29 cellular contexts compared by ENCODE assay signal in the genomic region with DNA sequence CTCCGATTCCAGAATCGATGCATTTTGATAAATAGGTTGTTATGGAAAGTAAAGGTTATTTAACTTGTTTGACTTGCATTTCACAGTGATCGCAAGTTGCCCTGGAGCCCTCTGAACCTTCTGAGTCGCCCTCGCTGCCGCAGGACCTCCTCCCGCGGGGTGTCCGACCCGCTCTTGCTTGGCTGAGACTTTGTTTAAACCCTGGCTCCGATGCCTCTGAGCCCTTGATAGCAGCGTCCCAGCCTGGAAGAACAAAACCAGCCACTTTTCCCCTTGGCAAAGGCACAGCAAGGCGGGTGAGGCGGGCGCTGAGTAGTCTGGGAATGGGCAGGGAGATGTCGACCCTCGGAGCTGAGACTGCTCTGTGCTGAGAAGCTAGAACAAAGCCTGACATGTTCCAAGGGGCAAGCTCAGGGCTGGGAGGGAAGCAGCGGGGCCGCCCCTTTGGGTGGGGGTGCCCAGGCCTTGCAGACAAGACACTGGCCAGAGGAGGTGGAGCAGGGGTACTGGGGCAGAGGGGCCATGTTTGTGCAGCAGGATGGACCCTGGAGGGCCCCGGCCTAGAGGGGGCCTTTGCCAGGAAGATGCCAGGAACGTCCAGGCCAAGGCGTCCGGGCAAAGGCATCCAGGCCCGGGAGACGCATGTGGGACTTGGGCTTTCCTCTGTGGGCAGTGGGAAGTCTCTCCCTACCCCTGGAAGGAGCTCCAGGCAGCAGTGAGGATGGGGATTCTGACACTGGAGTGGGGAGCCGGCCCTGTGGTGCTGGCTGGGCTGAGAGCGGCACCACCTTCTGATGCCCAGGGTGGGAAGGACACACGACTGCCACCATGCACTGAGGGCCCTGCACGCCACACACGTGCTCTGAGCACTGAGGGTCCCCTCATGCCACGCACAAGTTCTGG. TPM values are rescaled to one million over a fixed set of nuclear protein-coding genes. Genes with fewer than 3 reads are reported as not detected.
"Had no signal": no experiment of that assay in that cellular context is flagged by ENCODE, and none has a peak within 500 bp of the region (broad histone marks: within the 10 kb centered on the region; RNA-seq: fewer than 3 reads in every experiment).

No MANE protein-coding gene starts in this region.

- H3K27ac ChIP-seq: ascending aorta, brain microvascular endothelial cell, colonic mucosa, dorsolateral prefrontal cortex, neural progenitor cell, stomach, suprapubic skin, tibial nerve, uterus had no signal

- ATAC-seq: activated CD4-positive, CD25-positive, alpha-beta regulatory T cell treated with anti-CD3 and anti-CD28 coated beads, Interleukin-2, amount 50 U/mL, for 24 hours; activated naive CD4-positive, alpha-beta T cell treated with anti-CD3 and anti-CD28 coated beads, Interleukin-2, amount 50 U/mL, for 72 hours; effector memory CD8-positive, alpha-beta T cell; naive thymus-derived CD8-positive, alpha-beta T cell; sciatic nerve; stimulated activated memory B cell treated with anti-CD40 and anti-IgM and Interleukin-4, amounts not matched to agents 10 μg/mL and 1 μg/mL and 100 μg/mL, for 72 hours; T-helper 17 cell had no signal

- DNase-seq: activated CD4-positive, alpha-beta T cell treated with anti-CD3 and anti-CD28 coated beads, Interleukin-2, amount 50 U/mL, for 1 hour; activated CD8-positive, alpha-beta T cell treated with anti-CD3 and anti-CD28 coated beads, Interleukin-2, amount 10 ng/mL, durations not matched to agents 7 days and 5 days; brain microvascular endothelial cell; colonic mucosa; effector memory CD8-positive, alpha-beta T cell; hypothalamus; small intestine; stimulated activated CD4-positive, alpha-beta T cell treated with anti-CD3 and anti-CD28 coated beads, Interleukin-15, amount 100 ng/mL, for 24 hours; stomach; SW 1271; T-helper 17 cell; uterus had no signal

- H3K9me3 ChIP-seq: ascending aorta, colonic mucosa, stomach, suprapubic skin, tibial nerve, uterus had no signal

- H3K9me3 Mint-ChIP-seq: activated naive CD4-positive, alpha-beta T cell treated with anti-CD3 and anti-CD28 coated beads, Interleukin-2, amount 50 U/mL, for 72 hours; central memory CD8-positive, alpha-beta T cell; effector memory CD8-positive, alpha-beta T cell; naive thymus-derived CD8-positive, alpha-beta T cell; neural progenitor cell; stimulated activated memory B cell treated with anti-CD40 and anti-IgM and Interleukin-4, amounts not matched to agents 10 μg/mL and 1 μg/mL and 100 μg/mL, for 72 hours had no signal

- H3K27me3 Mint-ChIP-seq: central memory CD8-positive, alpha-beta T cell; effector memory CD8-positive, alpha-beta T cell; naive thymus-derived CD8-positive, alpha-beta T cell; stimulated activated memory B cell treated with anti-CD40 and anti-IgM and Interleukin-4, amounts not matched to agents 10 μg/mL and 1 μg/mL and 100 μg/mL, for 72 hours; T-helper 17 cell had no signal

- H2AFZ ChIP-seq: neural progenitor cell had no signal

- H3K27me3 ChIP-seq: ascending aorta, brain microvascular endothelial cell, colonic mucosa, dorsolateral prefrontal cortex, neural progenitor cell, stomach, suprapubic skin, tibial nerve, uterus had no signal

- H3K4me2 ChIP-seq: neural progenitor cell had no signal

- H3K4me3 Mint-ChIP-seq: activated CD8-positive, alpha-beta T cell treated with anti-CD3 and anti-CD28 coated beads, Interleukin-2, amount 10 ng/mL, durations not matched to agents 7 days and 5 days; central memory CD8-positive, alpha-beta T cell; effector memory CD8-positive, alpha-beta T cell; naive thymus-derived CD8-positive, alpha-beta T cell; neural progenitor cell; stimulated activated memory B cell treated with anti-CD40 and anti-IgM and Interleukin-4, amounts not matched to agents 10 μg/mL and 1 μg/mL and 100 μg/mL, for 72 hours; T-helper 17 cell had no signal

- H3K4me1 Mint-ChIP-seq: central memory CD8-positive, alpha-beta T cell; neural progenitor cell; stimulated activated memory B cell treated with anti-CD40 and anti-IgM and Interleukin-4, amounts not matched to agents 10 μg/mL and 1 μg/mL and 100 μg/mL, for 72 hours had no signal

- H3K4me1 ChIP-seq: ascending aorta, colonic mucosa, neural progenitor cell, stomach, suprapubic skin, tibial nerve, uterus had no signal

- H3K27ac Mint-ChIP-seq: activated CD8-positive, alpha-beta T cell treated with anti-CD3 and anti-CD28 coated beads, Interleukin-2, amount 10 ng/mL, durations not matched to agents 7 days and 5 days; effector memory CD8-positive, alpha-beta T cell; neural progenitor cell; stimulated activated memory B cell treated with anti-CD40 and anti-IgM and Interleukin-4, amounts not matched to agents 10 μg/mL and 1 μg/mL and 100 μg/mL, for 72 hours had no signal

- H3K9ac ChIP-seq: neural progenitor cell had no signal

- H3K4me3 ChIP-seq: ascending aorta, colonic mucosa, dorsolateral prefrontal cortex, lung, neural progenitor cell, stomach, suprapubic skin, tibial nerve, uterus had no signal

- H3K36me3 ChIP-seq: neural progenitor cell, uterus had no signal

- FAIRE-seq: endothelial cell of umbilical vein, frontal cortex, small intestine had no signal

RNA-seq across cellular contexts. Expression of a gene that starts 30.3 kb away (rescaled TPM):
- total RNA-seq: activated CD8-positive, alpha-beta T cell treated with anti-CD3 and anti-CD28 coated beads, Interleukin-2, amount 10 ng/mL, durations not matched to agents 7 days and 5 days; ascending aorta; colonic mucosa; endothelial cell of umbilical vein; esophagus mucosa; mesenteric fat pad; naive thymus-derived CD8-positive, alpha-beta T cell; stomach had no signal
- polyA plus RNA-seq: naive thymus-derived CD8-positive, alpha-beta T cell had no signal

RNA-seq across cellular contexts. Expression of a gene that starts 59.1 kb away (rescaled TPM):
- total RNA-seq: activated CD8-positive, alpha-beta T cell treated with anti-CD3 and anti-CD28 coated beads, Interleukin-2, amount 10 ng/mL, durations not matched to agents 7 days and 5 days; ascending aorta; endothelial cell of umbilical vein; esophagus mucosa; frontal cortex; naive thymus-derived CD8-positive, alpha-beta T cell; osteocyte; uterus had no signal
- polyA plus RNA-seq: naive thymus-derived CD8-positive, alpha-beta T cell had no signal
